Comparison of ENCODE assay signal across 11 cellular contexts in genomic region chr17:51057534-51057933, GRCh38.
DNase-seq lines count a peak whose midpoint lies in the region; ATAC-seq and TF ChIP-seq lines count a peak whose summit lies in the region.
"Had no signal": no experiment of that assay in that cellular context is flagged by ENCODE, and none has a peak within 500 bp of the region (broad histone marks: within the 10 kb centered on the region; RNA-seq: fewer than 3 reads in every experiment).

No MANE protein-coding gene starts in this region.

- H2AFZ ChIP-seq in PC-9 = no peak overlapping the region
- no peak overlapping the region for H2AFZ ChIP-seq in fibroblast of lung (ENCODE audit: low read length)

- H3K9me3 ChIP-seq in A673 (ENCODE audit: low read depth, low read length, poor library complexity, severe bottlenecking) (no peaks in the 10 kb centered on the region), PC-9 (ENCODE audit: insufficient read depth, low read depth) (no peaks in the 10 kb centered on the region), fibroblast of lung (ENCODE audit: control insufficient read depth, insufficient read depth, low read depth, low read length) (no peaks in the 10 kb centered on the region), neutrophil (no peaks in the 10 kb centered on the region)

- no peaks in the 10 kb centered on the region for H3K9me2 ChIP-seq in PC-9 (ENCODE audit: insufficient read depth)

- H3K27ac ChIP-seq in A673 (ENCODE audit: low read depth, low read length, poor library complexity, severe bottlenecking) (peak overlapping the region; percentile 30), PC-9 (peak overlapping the region; percentile 29; the same call in 1 of the 2 replicates), fibroblast of lung (ENCODE audit: insufficient read depth, low read length) (peak overlapping the region; percentile 58), neutrophil (peak overlapping the region; percentile 46)

- intact Hi-C loops in A673 (cut with micrococcal nuclease; ENCODE audit: unreplicated experiment) (loop anchor here (2.0 to 10.0 kb wide), 3 partner anchors 57 to 203 kb away; partner anchors contain the start of gene NME1), PC-9 (cut with micrococcal nuclease; ENCODE audit: unreplicated experiment) (loop anchor here (1.0 to 5.0 kb wide), 3 partner anchors 56 to 205 kb away; partner anchors contain the start of gene NME1)

- peaks cover 21% of the 10 kb centered on the region; the same call in 1 of the 2 replicates for H3F3A ChIP-seq in PC-9 (ENCODE audit: insufficient read depth, low read depth)

- POLR2A ChIA-PET in A673 (lab: Charles Lee; ENCODE audit: low non-redundant PET) = no interaction called here
- POLR2A ChIA-PET in PC-9 (lab: Charles Lee; ENCODE audit: unreplicated experiment) = interaction anchor here (1.0 kb wide), 1 partner anchor 63 kb away, joined by 5 read pairs; the partner anchor contains the start of gene SPAG9

- TF ChIP-seq CTCF in A673 (conservative IDR thresholded peaks at IDR 0.05; ENCODE audit: low read depth, low read length) (no peak), PC-9 (conservative IDR thresholded peaks at IDR 0.05) (no peak), fibroblast of lung (conservative IDR thresholded peaks at IDR 0.05 in 1 of 2, IDR thresholded peaks at IDR 0.05 in 1 of 2; ENCODE audit: low read depth in 1 of 2, low read length in 2 of 2) (no peak), neutrophil (IDR thresholded peaks at IDR 0.05) (no peak)

- BruUV-seq in A673 (replicated peaks; lab: Mats Ljungman, UMichigan) (no TSS peak), PC-9 (replicated peaks; lab: Mats Ljungman, UMichigan) (no TSS peak)

- ATAC-seq in activated CD4-positive, CD25-positive, alpha-beta regulatory T cell treated with anti-CD3 and anti-CD28 coated beads, Interleukin-2, amount 50 U/mL, for 24 hours = no peak

- H3K27me3 ChIP-seq in A673 (replicated peaks; ENCODE audit: insufficient read depth, low read depth, low read length, poor library complexity) (no peaks in the 10 kb centered on the region), PC-9 (ENCODE audit: insufficient read depth, low read depth) (no peaks in the 10 kb centered on the region), fibroblast of lung (ENCODE audit: control insufficient read depth, insufficient read depth, low read length) (no peaks in the 10 kb centered on the region), neutrophil (no peaks in the 10 kb centered on the region)

- H4K20me1 ChIP-seq in PC-9 (ENCODE audit: insufficient read depth) = peaks cover 5% of the 10 kb centered on the region; the same call in 1 of the 2 replicates
- no peaks in the 10 kb centered on the region for H4K20me1 ChIP-seq in fibroblast of lung (ENCODE audit: control insufficient read depth, extremely low read depth, insufficient read depth, low read length)

- H3K36me3 ChIP-seq in A673 (ENCODE audit: insufficient read depth, low read length, poor library complexity, severe bottlenecking) = no peaks in the 10 kb centered on the region
- no peaks in the 10 kb centered on the region for H3K36me3 ChIP-seq in PC-9 (ENCODE audit: low read depth)
- H3K36me3 ChIP-seq in fibroblast of lung (ENCODE audit: control insufficient read depth, insufficient read depth, low read length) = no peaks in the 10 kb centered on the region
- H3K36me3 ChIP-seq in neutrophil = peaks cover 9% of the 10 kb centered on the region

- H3K9ac ChIP-seq in fibroblast of lung (ENCODE audit: insufficient read depth, low read length) = no peak overlapping the region

- DNase-seq in A673 (ENCODE audit: low spot score) = no peak
- no peak for DNase-seq in PC-9
- no peak for DNase-seq in fibroblast of lung (ENCODE audit: low read depth in 2 of 2)
- no peak for DNase-seq in activated CD4-positive, CD25-positive, alpha-beta regulatory T cell (lab: John Stamatoyannopoulos, UW)
- DNase-seq in SW480 (ENCODE audit: low spot score) = no peak
- DNase-seq in NK-92 (lab: John Stamatoyannopoulos, UW; ENCODE audit: unreplicated experiment) = no peak
- DNase-seq: activated T-cell treated with anti-CD3 and anti-CD28 coated beads, Interleukin-2, amount 50 U/mL, for 48 hours; foreskin melanocyte; NCI-H187 had no signal

- H3K4me1 ChIP-seq in A673 (ENCODE audit: insufficient read depth, low read length, poor library complexity, severe bottlenecking) = no peaks in the 10 kb centered on the region
- H3K4me1 ChIP-seq in PC-9 (replicated peaks; ENCODE audit: insufficient read depth) = peaks cover 18% of the 10 kb centered on the region
- H3K4me1 ChIP-seq in fibroblast of lung (ENCODE audit: control insufficient read depth, extremely low read depth, insufficient read depth, low read length) = peaks cover 11% of the 10 kb centered on the region
- H3K4me1 ChIP-seq in neutrophil (ENCODE audit: control insufficient read depth in 1 of 2, insufficient read depth in 1 of 2, low read depth in 1 of 2, low read length in 1 of 2) = no peaks in the 10 kb centered on the region

- H3K4me2 ChIP-seq in PC-9 = no peak overlapping the region
- peak overlapping the region; percentile 47 for H3K4me2 ChIP-seq in fibroblast of lung (ENCODE audit: extremely low read depth, insufficient read depth, low read length)

- CTCF ChIA-PET in A673 (lab: Charles Lee) = interaction anchor here (0.6 kb wide), 1 partner anchor 59 kb away, joined by 3 read pairs; no protein-coding TSS in a partner anchor
- CTCF ChIA-PET in PC-9 (lab: Charles Lee) = interaction anchor here (0.6 kb wide), 1 partner anchor 10 kb away, joined by 3 read pairs; no protein-coding TSS in a partner anchor

- peaks cover 26% of the 10 kb centered on the region; the same call in 1 of the 2 replicates for H3K79me2 ChIP-seq in PC-9 (ENCODE audit: low read depth)
- peaks cover 18% of the 10 kb centered on the region for H3K79me2 ChIP-seq in fibroblast of lung (ENCODE audit: control insufficient read depth, insufficient read depth, low read length)

- H3K4me3 ChIP-seq in A673 (ENCODE audit: low read depth, low read length, poor library complexity, severe bottlenecking) (no peak overlapping the region), PC-9 (no peak overlapping the region), fibroblast of lung (replicated peaks in 1 of 4; ENCODE audit: control extremely low read depth in 1 of 4, insufficient read depth in 1 of 4, low read depth in 3 of 4, low read length in 4 of 4) (no peak overlapping the region), neutrophil (ENCODE audit: low read depth in 1 of 2, low read length in 1 of 2) (no peak overlapping the region)
